23 cellular contexts compared by ENCODE assay signal in the genomic region with DNA sequence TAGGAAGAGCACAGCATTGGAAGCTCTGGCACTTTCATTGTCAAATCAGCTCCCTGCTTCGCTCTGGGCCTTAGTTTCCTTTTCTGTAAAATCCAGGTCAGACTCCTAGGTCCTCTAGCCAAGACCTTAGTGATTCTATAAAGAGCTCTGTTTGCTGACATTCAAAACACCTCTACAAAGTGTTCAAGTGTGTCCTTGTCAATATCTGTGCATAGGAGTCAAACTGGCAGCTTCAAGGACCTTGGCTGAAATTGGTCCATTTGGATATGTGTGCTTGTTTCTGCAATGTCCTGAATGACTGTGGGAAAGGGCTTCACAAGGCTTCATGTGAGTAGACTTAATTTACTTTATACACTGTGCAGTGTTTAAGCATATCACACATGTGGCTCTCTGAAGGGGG.
"Had no signal": no experiment of that assay in that cellular context is flagged by ENCODE, and none has a peak within 500 bp of the region (broad histone marks: within the 10 kb centered on the region; RNA-seq: fewer than 3 reads in every experiment).

No MANE protein-coding gene starts in this region.

- H3K4me3 ChIP-seq: SK-N-MC had no signal

- ATAC-seq: activated T-cell treated with anti-CD3 and anti-CD28 coated beads, Interleukin-2, amount 50 U/mL, for 4 hours had no signal

- DNase-seq: activated CD4-positive, alpha-beta memory T cell treated with anti-CD3 and anti-CD28 coated beads for 36 hours; activated CD4-positive, alpha-beta T cell treated with anti-CD3 and anti-CD28 coated beads, Interleukin-2, amount 10 ng/mL, durations not matched to agents 7 days and 5 days; activated CD4-positive, CD25-positive, alpha-beta regulatory T cell; activated CD8-positive, alpha-beta memory T cell treated with anti-CD3 and anti-CD28 coated beads for 24 hours; activated effector memory CD4-positive, alpha-beta T cell treated with anti-CD3 and anti-CD28 coated beads, Interleukin-2, amount 50 U/mL, for 16 hours; activated naive CD4-positive, alpha-beta T cell treated with anti-CD3 and anti-CD28 coated beads for 36 hours; activated T-cell treated with anti-CD3 and anti-CD28 coated beads, Interleukin-2, amount 50 U/mL, for 4 hours; amygdala; IMR-90; Kasumi-1; KBM-7; NCI-H1048; NCI-H1417 treated with DMSO at 0.1 percent for 48 hours; NCI-H1694; NCI-H2029; NCI-H2107; NCI-H2171 treated with DMSO at 0.1 percent for 48 hours; NCI-H226; NCI-H526 treated with DMSO at 0.1 percent for 48 hours; NCI-H82; T-helper 1 cell had no signal

- H3K27ac ChIP-seq: SK-N-MC, VCaP had no signal
